Comparison of ENCODE assay signal across 8 cellular contexts in genomic region chr6:7589949-7590917, GRCh38. TPM values are rescaled to one million over a fixed set of nuclear protein-coding genes. Genes with fewer than 3 reads are reported as not detected.
DNase-seq lines count a peak whose midpoint lies in the region; ATAC-seq and TF ChIP-seq lines count a peak whose summit lies in the region.

Gene SNRNP48, plus strand, starts transcription at chr6:7590198. Its CDS starts 60 bp downstream, at chr6:7590258.

- H3K27me3 ChIP-seq in GM06990 (replicated peaks; ENCODE audit: control insufficient read depth, insufficient read depth, low read length) (no peaks in the 10 kb centered on the region), osteoblast (ENCODE audit: insufficient read depth, low read length) (no peaks in the 10 kb centered on the region), thoracic aorta (replicated peaks; ENCODE audit: insufficient read depth) (no peaks in the 10 kb centered on the region)

- peaks cover 53% of the 10 kb centered on the region for H3K4me1 Mint-ChIP-seq in activated naive CD4-positive, alpha-beta T cell treated with anti-CD3 and anti-CD28 coated beads, Interleukin-2, amount 50 U/mL, for 24 hours
- peaks cover 17% of the 10 kb centered on the region for H3K4me1 Mint-ChIP-seq in glutamatergic neuron (ENCODE audit: low read depth, unreplicated experiment)

- peaks cover 38% of the 10 kb centered on the region for H3K79me2 ChIP-seq in osteoblast (ENCODE audit: insufficient read depth, low read length)

- peaks cover 21% of the 10 kb centered on the region for H4K20me1 ChIP-seq in osteoblast (ENCODE audit: insufficient read depth, low read length)

- H3K4me3 ChIP-seq in GM06990 (replicated peaks; ENCODE audit: low read depth, low read length): peak within 1 kb of the TSS; percentile 78
- peak within 1 kb of the TSS; percentile 93 for H3K4me3 ChIP-seq in osteoblast (ENCODE audit: insufficient read depth, low read length)
- peak within 1 kb of the TSS; percentile 98 for H3K4me3 ChIP-seq in thoracic aorta

- peak within 1 kb of the TSS; percentile 92 for H3K27ac Mint-ChIP-seq in activated naive CD4-positive, alpha-beta T cell treated with anti-CD3 and anti-CD28 coated beads, Interleukin-2, amount 50 U/mL, for 24 hours
- H3K27ac Mint-ChIP-seq in glutamatergic neuron (ENCODE audit: unreplicated experiment): peak within 1 kb of the TSS; percentile 48

- no peaks in the 10 kb centered on the region for H3K9me3 Mint-ChIP-seq in activated naive CD4-positive, alpha-beta T cell treated with anti-CD3 and anti-CD28 coated beads, Interleukin-2, amount 50 U/mL, for 24 hours
- no peaks in the 10 kb centered on the region for H3K9me3 Mint-ChIP-seq in glutamatergic neuron (ENCODE audit: unreplicated experiment)

- no peaks in the 10 kb centered on the region for H3K9me3 ChIP-seq in osteoblast (ENCODE audit: low read depth, low read length)
- H3K9me3 ChIP-seq in thoracic aorta: no peaks in the 10 kb centered on the region

- H3K4me3 Mint-ChIP-seq in activated naive CD4-positive, alpha-beta T cell treated with anti-CD3 and anti-CD28 coated beads, Interleukin-2, amount 50 U/mL, for 24 hours: peak within 1 kb of the TSS; percentile 98
- H3K4me3 Mint-ChIP-seq in glutamatergic neuron (ENCODE audit: unreplicated experiment): peak within 1 kb of the TSS; percentile 96

- H3K27ac ChIP-seq in osteoblast (ENCODE audit: low read depth, low read length) (peak within 1 kb of the TSS; percentile 77), thoracic aorta (peak within 1 kb of the TSS; percentile 29 to 68)

- H3K36me3 ChIP-seq in GM06990 (ENCODE audit: control insufficient read depth, insufficient read depth, low read length) (no peaks in the 10 kb centered on the region; the same call in 1 of the 2 replicates), osteoblast (ENCODE audit: insufficient read depth, low read length) (peaks cover 21% of the 10 kb centered on the region), thoracic aorta (no peaks in the 10 kb centered on the region)

- DNase-seq in GM06990 (ENCODE audit: extremely low read depth, insufficient read length): peak; percentile 90
- peak; percentile 76 for DNase-seq in NCI-H1092 (lab: John Stamatoyannopoulos, UW)
- peak; percentile 98 for DNase-seq in glutamatergic neuron
- DNase-seq in osteoblast (ENCODE audit: insufficient read length, low spot score, missing footprints): peak; percentile 95
- peak; percentile 88 for DNase-seq in thoracic aorta (ENCODE audit: low spot score)

- peaks cover 28% of the 10 kb centered on the region for H3K4me1 ChIP-seq in osteoblast (ENCODE audit: insufficient read depth, low read length)
- peaks cover 13% of the 10 kb centered on the region in 2 donors for H3K4me1 ChIP-seq in thoracic aorta (ENCODE audit: control insufficient read depth in 1 of 2, low read depth in 2 of 2)

- ATAC-seq in HG02588 (IDR thresholded peaks at IDR 0.05; ENCODE audit: unreplicated experiment) (peak; percentile 99), SK-N-SH treated with all-trans-retinoic acid at 6 μM for 48 hours (peak; percentile 100), thoracic aorta (ENCODE audit: insufficient number of reproducible peaks, low FRiP score, low read depth) (peak; percentile 99)

- peak within 1 kb of the TSS; percentile 94 for H3K4me2 ChIP-seq in osteoblast (ENCODE audit: insufficient read depth, low read length)

- peak within 1 kb of the TSS; percentile 90 for H2AFZ ChIP-seq in osteoblast (ENCODE audit: low read length)

- TF ChIP-seq CTCF in GM06990 (IDR thresholded peaks at IDR 0.05; ENCODE audit: insufficient read depth, low read length, poor library complexity, severe bottlenecking) (no peak), glutamatergic neuron (IDR thresholded peaks at IDR 0.05; ENCODE audit: partially characterized antibody, unreplicated experiment) (no peak), osteoblast (IDR thresholded peaks at IDR 0.05; ENCODE audit: extremely low read depth, low read depth, low read length) (no peak), thoracic aorta (IDR thresholded peaks at IDR 0.05) (no peak)

- no peaks in the 10 kb centered on the region for H3K27me3 Mint-ChIP-seq in activated naive CD4-positive, alpha-beta T cell treated with anti-CD3 and anti-CD28 coated beads, Interleukin-2, amount 50 U/mL, for 24 hours
- peaks cover 2% of the 10 kb centered on the region for H3K27me3 Mint-ChIP-seq in glutamatergic neuron (ENCODE audit: unreplicated experiment)

- H3K36me3 Mint-ChIP-seq in activated naive CD4-positive, alpha-beta T cell treated with anti-CD3 and anti-CD28 coated beads, Interleukin-2, amount 50 U/mL, for 24 hours: peaks cover 2% of the 10 kb centered on the region
- H3K36me3 Mint-ChIP-seq in glutamatergic neuron (ENCODE audit: unreplicated experiment): no peaks in the 10 kb centered on the region

TF ChIP-seq in SK-N-SH treated with all-trans-retinoic acid at 6 μM for 48 hours, 23 proteins besides CTCF, POLR2A, EP300 and RAD21:
- TF ChIP-seq ZC3H10 (CRISPR knock-in tag; IDR thresholded peaks at IDR 0.05): no peak
- TF ChIP-seq TSHZ2 (CRISPR knock-in tag; IDR thresholded peaks at IDR 0.05): no peak
- no peak for TF ChIP-seq TCF4 (CRISPR knock-in tag; IDR thresholded peaks at IDR 0.05; ENCODE audit: borderline replicate concordance)
TF ChIP-seq in SK-N-SH treated with all-trans-retinoic acid at 6 μM for 48 hours: peak in this region for 0.

RNA-seq across cellular contexts. Expression of gene SNRNP48, which starts in this region (rescaled TPM):
- 9.5 TPM for total RNA-seq in glutamatergic neuron (ENCODE audit: unreplicated experiment)
- 15.9 and 19.7 TPM in 2 replicates for total RNA-seq in osteoblast
- 10 to 100 TPM in 1 of 2 donors, 1 to 10 TPM in 1; 6.4 to 18.4 TPM for total RNA-seq in thoracic aorta

Comparison
In these comparisons a context has a peak if more than half of its experiments do, and no peak if none do; other contexts are left out.
1. Peak in every context shown above with its lines: DNase-seq, ATAC-seq, H3K4me3 ChIP-seq and H3K27ac ChIP-seq.